In the genomic region with DNA sequence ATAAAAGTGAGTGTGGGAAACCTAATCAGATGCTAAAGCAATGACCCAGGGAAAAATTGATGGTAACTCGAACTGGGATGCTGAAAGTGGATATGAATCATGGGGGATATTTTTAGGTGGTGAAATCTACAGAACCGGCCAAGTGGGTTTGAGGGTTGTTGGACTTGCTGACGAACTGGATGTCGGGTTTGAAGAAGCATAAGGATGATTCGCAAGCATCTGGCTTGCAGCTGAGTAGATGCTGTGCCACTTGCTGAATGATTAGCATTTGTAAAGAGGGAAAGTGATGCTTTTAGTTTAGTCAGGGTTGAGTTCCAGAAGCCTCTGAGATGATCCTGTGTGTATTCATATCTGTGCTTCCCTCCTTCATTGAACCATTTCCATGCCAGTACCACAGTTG, we compare ENCODE assay signal across 17 cellular contexts. TPM values are rescaled to one million over a fixed set of nuclear protein-coding genes. Genes with fewer than 3 reads are reported as not detected.
A peak's percentile ranks its signal among the peaks of the same experiment; 100 is the strongest.
DNase-seq lines count a peak whose midpoint lies in the region; ATAC-seq, FAIRE-seq and TF ChIP-seq lines count a peak whose summit lies in the region.
"Had no signal": no experiment of that assay in that cellular context is flagged by ENCODE, and none has a peak within 500 bp of the region (broad histone marks: within the 10 kb centered on the region; RNA-seq: fewer than 3 reads in every experiment).

No MANE protein-coding gene starts in this region.

- H3K27me3 Mint-ChIP-seq in CD4-positive, alpha-beta T cell = no peaks in the 10 kb centered on the region
- H3K27me3 Mint-ChIP-seq: CD4-positive, alpha-beta memory T cell; dendritic cell treated with granulocyte-macrophage colony-stimulating factor and Interleukin-4, amounts not matched to agents 40 ng/mL and 50 ng/mL, for 4 days; natural killer cell treated with Interleukin-12 subunit alpha and Interleukin-12 subunit beta and Interleukin-15 and Interleukin-18, amount 100 ng/mL, for 72 hours had no signal

- ATAC-seq in omental fat pad (ENCODE audit: low FRiP score) (no peak), GM19351 (IDR thresholded peaks at IDR 0.05; ENCODE audit: unreplicated experiment) (no peak)
- no peak for ATAC-seq in CD4-positive, alpha-beta T cell (ENCODE audit: poor library complexity)
- ATAC-seq: left lung; natural killer cell treated with Interleukin-12 subunit alpha and Interleukin-12 subunit beta and Interleukin-15 and Interleukin-18, amount 100 ng/mL, for 72 hours had no signal

- TF ChIP-seq CTCF in AG09319 (IDR thresholded peaks at IDR 0.05; ENCODE audit: low read depth, low read length) = no peak
- no peak for TF ChIP-seq CTCF in bronchial epithelial cell (IDR thresholded peaks at IDR 0.05; ENCODE audit: insufficient read depth, low read length, severe bottlenecking)
- TF ChIP-seq CTCF in omental fat pad (IDR thresholded peaks at IDR 0.05) = no peak
- TF ChIP-seq CTCF in CD4-positive, alpha-beta T cell (IDR thresholded peaks at IDR 0.05) = no peak

- no peak overlapping the region for H3K27ac Mint-ChIP-seq in CD4-positive, alpha-beta T cell
- H3K27ac Mint-ChIP-seq: dendritic cell treated with granulocyte-macrophage colony-stimulating factor and Interleukin-4, amounts not matched to agents 40 ng/mL and 50 ng/mL, for 4 days; natural killer cell treated with Interleukin-12 subunit alpha and Interleukin-12 subunit beta and Interleukin-15 and Interleukin-18, amount 100 ng/mL, for 72 hours had no signal

- H3K9me3 ChIP-seq in CD4-positive, alpha-beta T cell (ENCODE audit: control insufficient read depth, low read length) = no peaks in the 10 kb centered on the region
- H3K9me3 ChIP-seq: left lung, suprapubic skin had no signal

- H3K36me3 ChIP-seq in H7 (replicated peaks; ENCODE audit: control insufficient read depth, insufficient read depth, low read length) (peaks cover 3% of the 10 kb centered on the region; the same call in 1 of the 2 replicates), bronchial epithelial cell (ENCODE audit: control insufficient read depth, insufficient read depth, low read length) (peaks cover 5% of the 10 kb centered on the region)

- CTCF ChIA-PET in CD4-positive, alpha-beta T cell (lab: Charles Lee) = interaction anchor here (1.1 to 1.5 kb wide), 2 partner anchors 17 to 71 kb away, joined by 3 read pairs; no protein-coding TSS in a partner anchor

- FAIRE-seq in bronchial epithelial cell (lab: Jason Lieb, UNC) = no peak

- H3K4me3 ChIP-seq in H7 (ENCODE audit: insufficient read depth, low read depth, low read length) (no peak overlapping the region), bronchial epithelial cell (ENCODE audit: low read depth, low read length) (no peak overlapping the region)
- H3K4me3 ChIP-seq: left lung, suprapubic skin had no signal

- H3K27me3 ChIP-seq in H7 (ENCODE audit: control insufficient read depth, insufficient read depth, low read length) (no peaks in the 10 kb centered on the region), bronchial epithelial cell (ENCODE audit: control insufficient read depth, insufficient read depth, low read length) (no peaks in the 10 kb centered on the region)
- H3K27me3 ChIP-seq in CD4-positive, alpha-beta T cell (ENCODE audit: control insufficient read depth, insufficient read depth, low read length) = no peaks in the 10 kb centered on the region
- H3K27me3 ChIP-seq: left lung, suprapubic skin had no signal

- intact Hi-C loops in CD4-positive, alpha-beta T cell (cut with DNase I, micrococcal nuclease) = no loop called here

- H3K9me3 Mint-ChIP-seq in CD4-positive, alpha-beta T cell = no peaks in the 10 kb centered on the region
- H3K9me3 Mint-ChIP-seq: CD4-positive, alpha-beta memory T cell; dendritic cell treated with granulocyte-macrophage colony-stimulating factor and Interleukin-4, amounts not matched to agents 40 ng/mL and 50 ng/mL, for 4 days; natural killer cell treated with Interleukin-12 subunit alpha and Interleukin-12 subunit beta and Interleukin-15 and Interleukin-18, amount 100 ng/mL, for 72 hours had no signal

- no peak overlapping the region for H3K4me3 Mint-ChIP-seq in CD4-positive, alpha-beta T cell
- H3K4me3 Mint-ChIP-seq: CD4-positive, alpha-beta memory T cell; dendritic cell treated with granulocyte-macrophage colony-stimulating factor and Interleukin-4, amounts not matched to agents 40 ng/mL and 50 ng/mL, for 4 days; natural killer cell treated with Interleukin-12 subunit alpha and Interleukin-12 subunit beta and Interleukin-15 and Interleukin-18, amount 100 ng/mL, for 72 hours had no signal

- H3K4me1 Mint-ChIP-seq in CD4-positive, alpha-beta T cell (ENCODE audit: low read depth) = no peaks in the 10 kb centered on the region

- H3K27ac ChIP-seq in CD4-positive, alpha-beta T cell (ENCODE audit: low read depth, low read length) = no peak overlapping the region
- H3K27ac ChIP-seq: left lung, suprapubic skin had no signal

- peak; percentile 67 for DNase-seq in AG09319 (ENCODE audit: extremely low read depth, low read depth)
- peak; percentile 19 for DNase-seq in H7
- peak; percentile 59 for DNase-seq in bronchial epithelial cell (ENCODE audit: low read depth)
- peak; percentile 31 for DNase-seq in iPS-NIHi7 (ENCODE audit: extremely low spot score)
- no peak for DNase-seq in omental fat pad (ENCODE audit: low spot score)
- DNase-seq in CD4-positive, alpha-beta T cell = no peak
- no peak for DNase-seq in DMS79 (lab: John Stamatoyannopoulos, UW)
- DNase-seq: CD4-positive, alpha-beta memory T cell; KG1; left lung; NCI-H1436 treated with DMSO at 0.1 percent for 48 hours; NCI-H524 treated with DMSO at 0.1 percent for 48 hours; RPMI8226 had no signal

- POLR2A ChIA-PET in CD4-positive, alpha-beta T cell (lab: Charles Lee) = no interaction called here

- peaks cover 75% of the 10 kb centered on the region for H3K36me3 Mint-ChIP-seq in CD4-positive, alpha-beta T cell (ENCODE audit: low read depth)

RNA-seq across cellular contexts. Expression of gene UBR2, which starts 54.9 kb away (rescaled TPM):
- 13.1 and 18.7 TPM in 2 replicates for total RNA-seq in H7 (2014; rRNA removed; shearing (Covaris generic))
- total RNA-seq in bronchial epithelial cell (16.6 and 21.9 TPM in 2 replicates), omental fat pad (10 to 100 TPM; 20.8 to 42.9 (median 26.6) TPM)
- total RNA-seq in CD4-positive, alpha-beta T cell = 10 to 100 TPM; 27.4 to 27.7 TPM

Comparison
In these comparisons a context has a peak if more than half of its experiments do, and no peak if none do; other contexts are left out.
1. DNase-seq: peak in AG09319 (single experiment), H7 (single experiment), bronchial epithelial cell (single experiment) and iPS-NIHi7 (single experiment); none in omental fat pad (single experiment), CD4-positive, alpha-beta T cell (0 of 10) and DMS79 (single experiment).